In genomic region chr21:46135782-46136181, GRCh38 we compare ENCODE assay signal across 28 cellular contexts. TPM values are rescaled to one million over a fixed set of nuclear protein-coding genes. Genes with fewer than 3 reads are reported as not detected.
"Had no signal": no experiment of that assay in that cellular context is flagged by ENCODE, and none has a peak within 500 bp of the region (broad histone marks: within the 10 kb centered on the region; RNA-seq: fewer than 3 reads in every experiment).

No MANE protein-coding gene starts in this region.

- H3K4me1 ChIP-seq: body of pancreas, gastrocnemius medialis, spleen, suprapubic skin, tibial artery had no signal

- H3K4me2 ChIP-seq: hepatocyte had no signal

- H3K4me3 ChIP-seq: body of pancreas, esophagus muscularis mucosa, gastrocnemius medialis, hepatocyte, spleen, suprapubic skin, tibial artery had no signal

- H3K27ac ChIP-seq: body of pancreas, esophagus muscularis mucosa, gastrocnemius medialis, hepatocyte, spleen, suprapubic skin, tibial artery had no signal

- H3K9me3 ChIP-seq: body of pancreas, esophagus muscularis mucosa, gastrocnemius medialis, spleen, suprapubic skin, tibial artery had no signal

- DNase-seq: activated B cell treated with CpG ODN at 0.5 μM for 24 hours; activated CD4-positive, alpha-beta T cell treated with anti-CD3 and anti-CD28 coated beads for 36 hours; activated CD8-positive, alpha-beta memory T cell treated with anti-CD3 and anti-CD28 coated beads, Interleukin-2, amount 10 ng/mL, durations not matched to agents 7 days and 5 days; activated CD8-positive, alpha-beta T cell treated with anti-CD3 and anti-CD28 coated beads, Interleukin-2, amount 10 ng/mL, durations not matched to agents 7 days and 5 days; activated T-cell treated with anti-CD3 and anti-CD28 coated beads, Interleukin-2, amount 50 U/mL, for 48 hours; anterior cingulate cortex; body of pancreas; endodermal cell; gastrocnemius medialis; left cardiac atrium; mammary epithelial cell; naive B cell; occipital lobe; spleen; stimulated activated naive CD4-positive, alpha-beta T cell; T-helper 17 cell; tibial artery had no signal

- H3K27ac Mint-ChIP-seq: activated B cell treated with CpG ODN at 0.5 μM for 24 hours; activated CD4-positive, alpha-beta T cell treated with anti-CD3 and anti-CD28 coated beads for 36 hours; activated CD8-positive, alpha-beta memory T cell treated with anti-CD3 and anti-CD28 coated beads, Interleukin-2, amount 10 ng/mL, durations not matched to agents 7 days and 5 days; activated CD8-positive, alpha-beta T cell treated with anti-CD3 and anti-CD28 coated beads, Interleukin-2, amount 10 ng/mL, durations not matched to agents 7 days and 5 days; activated naive CD4-positive, alpha-beta T cell treated with anti-CD3 and anti-CD28 coated beads, Interleukin-2, amount 50 U/mL, for 72 hours; activated T-helper 2 cell treated with anti-CD3 and anti-CD28 coated beads, Interferon-gamma antibody, Interleukin-2, Interleukin-4, amounts not matched to agents 10 μg/mL and 5 μg/mL and 100 μg/mL, durations not matched to agents 14 hours and 24 hours and 36 hours; dendritic cell treated with granulocyte-macrophage colony-stimulating factor and Interleukin-4, amounts not matched to agents 40 ng/mL and 50 ng/mL, for 4 days; endodermal cell; naive B cell; T-helper 17 cell had no signal

- ATAC-seq: activated CD4-positive, alpha-beta T cell treated with anti-CD3 and anti-CD28 coated beads for 36 hours; activated CD8-positive, alpha-beta memory T cell treated with anti-CD3 and anti-CD28 coated beads, Interleukin-2, amount 10 ng/mL, durations not matched to agents 7 days and 5 days; activated CD8-positive, alpha-beta T cell treated with anti-CD3 and anti-CD28 coated beads, Interleukin-2, amount 10 ng/mL, durations not matched to agents 7 days and 5 days; activated naive CD4-positive, alpha-beta T cell treated with anti-CD3 and anti-CD28 coated beads, Interleukin-2, amount 50 U/mL, for 72 hours; body of pancreas; gastrocnemius medialis; left cardiac atrium; right cardiac atrium; SK-N-SH treated with all-trans-retinoic acid at 6 μM for 48 hours; T-helper 17 cell had no signal

- H3K36me3 ChIP-seq: gastrocnemius medialis, spleen, suprapubic skin had no signal

- H3K36me3 Mint-ChIP-seq: activated CD8-positive, alpha-beta memory T cell treated with anti-CD3 and anti-CD28 coated beads, Interleukin-2, amount 10 ng/mL, durations not matched to agents 7 days and 5 days; activated naive CD4-positive, alpha-beta T cell treated with anti-CD3 and anti-CD28 coated beads, Interleukin-2, amount 50 U/mL, for 72 hours; mesothelial cell of epicardium; naive B cell had no signal

- H3K27me3 Mint-ChIP-seq: activated CD8-positive, alpha-beta memory T cell treated with anti-CD3 and anti-CD28 coated beads, Interleukin-2, amount 10 ng/mL, durations not matched to agents 7 days and 5 days had no signal

- H3K9me3 Mint-ChIP-seq: activated B cell treated with CpG ODN at 0.5 μM for 24 hours; activated naive CD4-positive, alpha-beta T cell treated with anti-CD3 and anti-CD28 coated beads, Interleukin-2, amount 50 U/mL, for 72 hours; activated T-helper 2 cell treated with anti-CD3 and anti-CD28 coated beads, Interferon-gamma antibody, Interleukin-2, Interleukin-4, amounts not matched to agents 10 μg/mL and 5 μg/mL and 100 μg/mL, durations not matched to agents 14 hours and 24 hours and 36 hours; dendritic cell treated with granulocyte-macrophage colony-stimulating factor and Interleukin-4, amounts not matched to agents 40 ng/mL and 50 ng/mL, for 4 days; endodermal cell; mesothelial cell of epicardium; naive B cell; neural crest cell had no signal

- H3K27me3 ChIP-seq: body of pancreas, gastrocnemius medialis, hepatocyte had no signal

- H3K79me2 ChIP-seq: hepatocyte had no signal

- H3K4me3 Mint-ChIP-seq: activated B cell treated with CpG ODN at 0.5 μM for 24 hours; activated CD4-positive, alpha-beta T cell treated with anti-CD3 and anti-CD28 coated beads for 36 hours; activated CD8-positive, alpha-beta memory T cell treated with anti-CD3 and anti-CD28 coated beads, Interleukin-2, amount 10 ng/mL, durations not matched to agents 7 days and 5 days; activated CD8-positive, alpha-beta T cell treated with anti-CD3 and anti-CD28 coated beads, Interleukin-2, amount 10 ng/mL, durations not matched to agents 7 days and 5 days; dendritic cell treated with granulocyte-macrophage colony-stimulating factor and Interleukin-4, amounts not matched to agents 40 ng/mL and 50 ng/mL, for 4 days; endodermal cell; mesothelial cell of epicardium; naive B cell; neural crest cell; T-helper 17 cell had no signal

- H3K4me1 Mint-ChIP-seq: activated B cell treated with CpG ODN at 0.5 μM for 24 hours; activated CD4-positive, alpha-beta T cell treated with anti-CD3 and anti-CD28 coated beads for 36 hours; activated CD8-positive, alpha-beta memory T cell treated with anti-CD3 and anti-CD28 coated beads, Interleukin-2, amount 10 ng/mL, durations not matched to agents 7 days and 5 days; naive B cell; neural crest cell; T-helper 17 cell had no signal

- H2AFZ ChIP-seq: hepatocyte had no signal

RNA-seq across cellular contexts. Expression of gene FTCD, which starts 19.6 kb away (rescaled TPM):
- total RNA-seq: activated CD8-positive, alpha-beta memory T cell treated with anti-CD3 and anti-CD28 coated beads, Interleukin-2, amount 10 ng/mL, durations not matched to agents 7 days and 5 days; occipital lobe; suprapubic skin had no signal
- polyA plus RNA-seq: keratinocyte, mammary epithelial cell had no signal
